Comparison of ENCODE assay signal across 1 cellular context in genomic region chr5:176793343-176793699, GRCh38.
TF ChIP-seq lines count a peak whose summit lies in the region.

No MANE protein-coding gene starts in this region.

TF ChIP-seq in HepG2, 621 proteins besides CTCF, POLR2A, EP300 and RAD21 (continued from another document):
- TF ChIP-seq ZNF816 (CRISPR knock-in tag; IDR thresholded peaks at IDR 0.05; ENCODE audit: borderline replicate concordance) (no peak), REXO4 (CRISPR knock-in tag; IDR thresholded peaks at IDR 0.05; ENCODE audit: borderline replicate concordance) (no peak)
